10 cellular contexts compared by ENCODE assay signal in the genomic region with DNA sequence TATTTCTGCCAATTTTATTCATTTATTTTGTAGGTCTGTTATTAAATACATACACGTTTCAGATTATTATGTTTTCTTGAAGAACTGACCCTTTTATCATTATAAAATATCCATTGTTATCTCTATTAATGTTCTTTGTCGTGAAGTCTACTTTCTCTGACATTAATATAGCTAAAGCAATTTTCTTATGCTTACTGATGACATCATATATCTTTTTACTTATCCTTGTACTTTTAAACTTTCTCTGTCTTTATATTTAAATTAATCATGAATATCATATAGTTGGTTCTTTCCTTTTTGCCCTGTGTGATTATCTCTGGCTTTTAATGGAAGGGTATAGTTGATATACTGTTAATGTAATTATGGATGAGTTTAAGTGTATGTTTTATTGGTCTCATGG. TPM values are rescaled to one million over a fixed set of nuclear protein-coding genes. Genes with fewer than 3 reads are reported as not detected.
"Had no signal": no experiment of that assay in that cellular context is flagged by ENCODE, and none has a peak within 500 bp of the region (broad histone marks: within the 10 kb centered on the region; RNA-seq: fewer than 3 reads in every experiment).

No MANE protein-coding gene starts in this region.

- H2AFZ ChIP-seq: GM23248 had no signal

- H3K4me3 ChIP-seq: GM23248, HAP-1 had no signal

- DNase-seq: GM23248, GOT3, H7, IMR-90, Karpas-422, KBM-7 had no signal

- ATAC-seq: HCT116 had no signal

- H3K4me1 ChIP-seq: HAP-1 had no signal

- H3K36me3 ChIP-seq: HAP-1 had no signal

- H3K9me3 ChIP-seq: HAP-1 had no signal

- H3K27ac ChIP-seq: GM23248, HL-60, KMS-11 had no signal

- H3K9ac ChIP-seq: GM23248, KMS-11 had no signal

RNA-seq across cellular contexts. Expression of gene SLC9A2, which starts 36.5 kb away (rescaled TPM):
- total RNA-seq: GM23248, IMR-90 had no signal
- polyA plus RNA-seq: GM23248, IMR-90 had no signal
